1 cellular context compared by ENCODE assay signal in the genomic region with DNA sequence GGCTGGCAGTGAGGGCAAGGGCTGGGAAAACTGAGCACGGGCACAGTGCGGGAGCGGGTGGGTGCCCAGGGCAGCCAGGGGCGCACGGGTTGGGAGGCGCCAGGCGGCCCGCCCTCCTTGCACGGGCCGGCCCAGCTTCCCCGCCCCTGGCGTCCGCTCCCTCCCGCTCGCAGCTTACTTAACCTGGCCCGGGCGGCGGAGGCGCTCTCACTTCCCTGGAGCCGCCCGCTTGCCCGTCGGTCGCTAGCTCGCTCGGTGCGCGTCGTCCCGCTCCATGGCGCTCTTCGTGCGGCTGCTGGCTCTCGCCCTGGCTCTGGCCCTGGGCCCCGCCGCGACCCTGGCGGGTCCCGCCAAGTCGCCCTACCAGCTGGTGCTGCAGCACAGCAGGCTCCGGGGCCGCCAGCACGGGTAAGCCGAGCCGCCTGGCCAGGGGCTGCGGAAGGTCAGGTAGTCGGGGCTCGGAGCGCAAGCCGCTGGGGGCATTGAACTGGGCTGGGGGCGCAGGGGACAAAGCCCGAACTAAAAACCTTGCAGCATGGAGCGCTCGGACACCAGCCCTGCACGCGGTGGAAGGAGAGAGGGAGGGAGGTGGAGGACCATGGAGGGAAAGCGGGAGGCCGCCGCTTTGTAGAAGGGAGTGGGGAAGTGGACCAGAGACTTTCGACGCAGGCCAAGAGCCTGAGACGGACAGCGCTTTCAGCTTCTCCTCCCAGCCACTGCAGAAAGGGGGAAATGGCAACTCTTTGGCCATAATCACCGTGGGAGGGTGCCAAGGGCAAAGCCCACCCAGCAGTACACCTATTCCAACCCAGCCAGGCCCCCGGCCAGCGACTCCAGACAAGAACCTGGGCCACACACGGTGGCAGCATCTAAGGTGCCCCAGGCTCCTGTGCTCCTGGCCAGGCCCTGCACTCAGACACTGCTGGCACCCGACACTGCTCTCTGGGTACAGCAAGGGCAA.
A peak's percentile ranks its signal among the peaks of the same experiment; 100 is the strongest.
TF ChIP-seq lines count a peak whose summit lies in the region.

TSS of gene TGFBI (plus strand) at position 207 of the 961 bp plus-strand sequence. CDS start at position 275, 68 bp downstream.

TF ChIP-seq in HepG2, 621 proteins besides CTCF, POLR2A, EP300 and RAD21 (continued from another document and continues in another):
- TF ChIP-seq KIAA2018 (CRISPR knock-in tag; IDR thresholded peaks at IDR 0.05; ENCODE audit: borderline replicate concordance) (no peak), ZNF367 (CRISPR knock-in tag; IDR thresholded peaks at IDR 0.05; ENCODE audit: borderline replicate concordance) (no peak), ZNF577 (CRISPR knock-in tag; IDR thresholded peaks at IDR 0.05; ENCODE audit: borderline replicate concordance, low read depth) (no peak), REST (IDR thresholded peaks at IDR 0.05; ENCODE audit: borderline replicate concordance in 1 of 2, low read depth in 1 of 2, low read length in 2 of 2) (peak in 1 of 2 experiments; percentile 37; a peak in 1 of 4 replicates), ZBTB21 (CRISPR knock-in tag; IDR thresholded peaks at IDR 0.05) (no peak), SRSF9 (IDR thresholded peaks at IDR 0.05; ENCODE audit: borderline replicate concordance, insufficient read depth, low read depth, low read length, poor library complexity, severe bottlenecking) (no peak), TCF7L2 (IDR thresholded peaks at IDR 0.05; ENCODE audit: low read depth, low read length) (no peak), SYNCRIP (IDR thresholded peaks at IDR 0.05; ENCODE audit: insufficient read depth, low read depth, low read length) (no peak), ZNF768 (CRISPR knock-in tag; IDR thresholded peaks at IDR 0.05) (peak; percentile 74), MAF1 (CRISPR knock-in tag; IDR thresholded peaks at IDR 0.05; ENCODE audit: borderline replicate concordance) (0 out of 2 replicates have a peak, but pooled peaks have one; percentile 3), HNRNPK (IDR thresholded peaks at IDR 0.05; ENCODE audit: low read depth, low read length, poor library complexity, severe bottlenecking) (peak; percentile 72), MTERF4 (CRISPR knock-in tag; IDR thresholded peaks at IDR 0.05) (no peak), ATM (IDR thresholded peaks at IDR 0.05; ENCODE audit: borderline replicate concordance) (no peak), ZNF264 (CRISPR knock-in tag; IDR thresholded peaks at IDR 0.05) (0 out of 2 replicates have a peak, but pooled peaks have one; percentile 30), MIXL1 (CRISPR knock-in tag; IDR thresholded peaks at IDR 0.05) (peak; percentile 45; the same call in 1 of the 2 replicates), PHB2 (IDR thresholded peaks at IDR 0.05; ENCODE audit: partially characterized antibody) (no peak), BCL3 (CRISPR knock-in tag; IDR thresholded peaks at IDR 0.05) (peak; percentile 69; the same call in 1 of the 2 replicates), ZNF576 (CRISPR knock-in tag; IDR thresholded peaks at IDR 0.05) (peak; percentile 81; the same call in 1 of the 2 replicates), PPARG (CRISPR knock-in tag; conservative IDR thresholded peaks at IDR 0.05) (peak; percentile 67), CBX5 (CRISPR knock-in tag; IDR thresholded peaks at IDR 0.05; ENCODE audit: borderline replicate concordance) (no peak)
- TF ChIP-seq, protein P1, sequence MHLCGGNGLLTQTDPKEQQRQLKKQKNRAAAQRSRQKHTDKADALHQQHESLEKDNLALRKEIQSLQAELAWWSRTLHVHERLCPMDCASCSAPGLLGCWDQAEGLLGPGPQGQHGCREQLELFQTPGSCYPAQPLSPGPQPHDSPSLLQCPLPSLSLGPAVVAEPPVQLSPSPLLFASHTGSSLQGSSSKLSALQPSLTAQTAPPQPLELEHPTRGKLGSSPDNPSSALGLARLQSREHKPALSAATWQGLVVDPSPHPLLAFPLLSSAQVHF (CRISPR knock-in tag; IDR thresholded peaks at IDR 0.05) = peak; percentile 81; the same call in 1 of the 2 replicates
- TF ChIP-seq, protein P2, sequence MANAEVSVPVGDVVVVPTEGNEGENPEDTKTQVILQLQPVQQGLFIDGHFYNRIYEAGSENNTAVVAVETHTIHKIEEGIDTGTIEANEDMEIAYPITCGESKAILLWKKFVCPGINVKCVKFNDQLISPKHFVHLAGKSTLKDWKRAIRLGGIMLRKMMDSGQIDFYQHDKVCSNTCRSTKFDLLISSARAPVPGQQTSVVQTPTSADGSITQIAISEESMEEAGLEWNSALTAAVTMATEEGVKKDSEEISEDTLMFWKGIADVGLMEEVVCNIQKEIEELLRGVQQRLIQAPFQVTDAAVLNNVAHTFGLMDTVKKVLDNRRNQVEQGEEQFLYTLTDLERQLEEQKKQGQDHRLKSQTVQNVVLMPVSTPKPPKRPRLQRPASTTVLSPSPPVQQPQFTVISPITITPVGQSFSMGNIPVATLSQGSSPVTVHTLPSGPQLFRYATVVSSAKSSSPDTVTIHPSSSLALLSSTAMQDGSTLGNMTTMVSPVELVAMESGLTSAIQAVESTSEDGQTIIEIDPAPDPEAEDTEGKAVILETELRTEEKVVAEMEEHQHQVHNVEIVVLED (CRISPR knock-in tag; IDR thresholded peaks at IDR 0.05; ENCODE audit: borderline replicate concordance) = no peak
- TF ChIP-seq, protein P3, sequence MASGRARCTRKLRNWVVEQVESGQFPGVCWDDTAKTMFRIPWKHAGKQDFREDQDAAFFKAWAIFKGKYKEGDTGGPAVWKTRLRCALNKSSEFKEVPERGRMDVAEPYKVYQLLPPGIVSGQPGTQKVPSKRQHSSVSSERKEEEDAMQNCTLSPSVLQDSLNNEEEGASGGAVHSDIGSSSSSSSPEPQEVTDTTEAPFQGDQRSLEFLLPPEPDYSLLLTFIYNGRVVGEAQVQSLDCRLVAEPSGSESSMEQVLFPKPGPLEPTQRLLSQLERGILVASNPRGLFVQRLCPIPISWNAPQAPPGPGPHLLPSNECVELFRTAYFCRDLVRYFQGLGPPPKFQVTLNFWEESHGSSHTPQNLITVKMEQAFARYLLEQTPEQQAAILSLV (CRISPR knock-in tag; IDR thresholded peaks at IDR 0.05; ENCODE audit: borderline replicate concordance) = peak; percentile 76; the same call in 1 of the 2 replicates
- TF ChIP-seq, protein P4, sequence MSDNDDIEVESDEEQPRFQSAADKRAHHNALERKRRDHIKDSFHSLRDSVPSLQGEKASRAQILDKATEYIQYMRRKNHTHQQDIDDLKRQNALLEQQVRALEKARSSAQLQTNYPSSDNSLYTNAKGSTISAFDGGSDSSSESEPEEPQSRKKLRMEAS (IDR thresholded peaks at IDR 0.05) = peak; percentile 82
- TF ChIP-seq, protein P5, sequence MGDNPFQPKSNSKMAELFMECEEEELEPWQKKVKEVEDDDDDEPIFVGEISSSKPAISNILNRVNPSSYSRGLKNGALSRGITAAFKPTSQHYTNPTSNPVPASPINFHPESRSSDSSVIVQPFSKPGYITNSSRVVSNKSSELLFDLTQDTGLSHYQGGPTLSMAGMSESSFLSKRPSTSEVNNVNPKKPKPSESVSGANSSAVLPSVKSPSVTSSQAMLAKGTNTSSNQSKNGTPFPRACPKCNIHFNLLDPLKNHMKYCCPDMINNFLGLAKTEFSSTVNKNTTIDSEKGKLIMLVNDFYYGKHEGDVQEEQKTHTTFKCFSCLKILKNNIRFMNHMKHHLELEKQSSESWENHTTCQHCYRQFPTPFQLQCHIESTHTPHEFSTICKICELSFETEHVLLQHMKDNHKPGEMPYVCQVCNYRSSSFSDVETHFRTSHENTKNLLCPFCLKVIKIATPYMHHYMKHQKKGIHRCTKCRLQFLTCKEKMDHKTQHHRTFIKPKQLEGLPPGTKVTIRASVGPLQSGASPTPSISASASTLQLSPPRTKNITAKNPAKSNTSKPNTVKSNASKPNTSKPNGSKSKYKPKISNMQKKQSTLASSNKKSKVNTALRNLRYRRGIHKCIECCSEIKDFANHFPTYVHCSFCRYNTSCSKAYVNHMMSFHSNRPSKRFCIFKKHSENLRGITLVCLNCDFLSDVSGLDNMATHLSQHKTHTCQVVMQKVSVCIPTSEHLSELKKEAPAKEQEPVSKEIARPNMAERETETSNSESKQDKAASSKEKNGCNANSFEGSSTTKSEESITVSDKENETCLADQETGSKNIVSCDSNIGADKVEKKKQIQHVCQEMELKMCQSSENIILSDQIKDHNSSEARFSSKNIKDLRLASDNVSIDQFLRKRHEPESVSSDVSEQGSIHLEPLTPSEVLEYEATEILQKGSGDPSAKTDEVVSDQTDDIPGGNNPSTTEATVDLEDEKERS (CRISPR knock-in tag; IDR thresholded peaks at IDR 0.05) = no peak
